In the genomic region with DNA sequence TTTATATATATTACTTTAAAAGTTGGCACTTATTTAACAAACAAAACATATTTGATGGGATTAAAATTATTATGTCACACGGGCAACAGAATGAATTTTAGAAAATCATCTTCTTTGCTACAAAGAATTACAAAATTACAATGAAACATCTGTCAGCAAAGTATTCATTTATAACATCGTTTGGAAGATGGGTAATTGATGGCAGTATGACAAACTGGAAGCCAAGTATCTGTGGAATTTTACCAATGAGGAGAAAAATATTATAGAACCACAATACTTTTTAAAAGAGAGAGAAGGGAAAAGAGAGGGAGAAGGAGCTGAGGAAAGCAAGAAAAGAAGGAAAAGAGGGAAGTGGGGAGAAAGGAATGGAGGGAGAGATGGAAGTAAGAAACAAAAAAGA, we compare ENCODE assay signal across 17 cellular contexts.
DNase-seq lines count a peak whose midpoint lies in the region; ATAC-seq and TF ChIP-seq lines count a peak whose summit lies in the region.
"Had no signal": no experiment of that assay in that cellular context is flagged by ENCODE, and none has a peak within 500 bp of the region (broad histone marks: within the 10 kb centered on the region; RNA-seq: fewer than 3 reads in every experiment).

No MANE protein-coding gene starts in this region.

- H3K9me3 Mint-ChIP-seq in nephron progenitor cell, result no peaks in the 10 kb centered on the region

- DNase-seq in AG20443 (ENCODE audit: low spot score), result peak; percentile 11
- no peak for DNase-seq in GM23248
- no peak for DNase-seq in mesenchymal stem cell
- DNase-seq in DMS 273 (lab: John Stamatoyannopoulos, UW; ENCODE audit: unreplicated experiment), result no peak
- no peak for DNase-seq in nephron progenitor cell
- DNase-seq: BE2C; C1 segment of cervical spinal cord; CD4-positive, CD25-positive, alpha-beta regulatory T cell; CD8-positive, alpha-beta memory T cell; COR-L47; DMS153; DMS79; GDM1; H9; KG1 had no signal

- H2AK5ac ChIP-seq in mesenchymal stem cell (ENCODE audit: low read length, severe bottlenecking), result no peak overlapping the region

- H3K4me1 Mint-ChIP-seq in nephron progenitor cell, result peaks cover 36% of the 10 kb centered on the region
- H3K4me1 Mint-ChIP-seq: CD4-positive, CD25-positive, alpha-beta regulatory T cell; CD8-positive, alpha-beta memory T cell had no signal

- H3K27ac Mint-ChIP-seq in nephron progenitor cell, result no peak overlapping the region
- H3K27ac Mint-ChIP-seq: CD4-positive, CD25-positive, alpha-beta regulatory T cell; CD8-positive, alpha-beta memory T cell; H9 had no signal

- H2BK120ac ChIP-seq in mesenchymal stem cell (ENCODE audit: low read depth, low read length), result no peak overlapping the region

- H3K27ac ChIP-seq in GM23248 (0 out of 2 replicates have a peak overlapping the region, but pooled peaks have one; percentile 2), mesenchymal stem cell (ENCODE audit: low read length, poor library complexity, severe bottlenecking) (no peak overlapping the region)
- H3K27ac ChIP-seq: A549 had no signal

- no peak overlapping the region for H3K4ac ChIP-seq in mesenchymal stem cell (ENCODE audit: low read depth in 1 of 2, low read length in 2 of 2)

- no peak for TF ChIP-seq CTCF in nephron progenitor cell (IDR thresholded peaks at IDR 0.05)

- H3K9me3 ChIP-seq in GM23248 (ENCODE audit: low read depth), result no peaks in the 10 kb centered on the region
- H3K9me3 ChIP-seq in mesenchymal stem cell (ENCODE audit: control insufficient read depth, low read length), result no peaks in the 10 kb centered on the region
- H3K9me3 ChIP-seq: BE2C had no signal

- H3K9me2 ChIP-seq in GM23248 (ENCODE audit: insufficient read depth), result no peaks in the 10 kb centered on the region

- H3F3A ChIP-seq in GM23248 (ENCODE audit: insufficient read depth), result no peaks in the 10 kb centered on the region

- H3K4me2 ChIP-seq in GM23248 (ENCODE audit: unreplicated experiment), result peak overlapping the region; percentile 17
- no peak overlapping the region for H3K4me2 ChIP-seq in mesenchymal stem cell (ENCODE audit: low read length, poor library complexity, severe bottlenecking)
- H3K4me2 ChIP-seq: A549 had no signal

- H2AFZ ChIP-seq in GM23248, result peak overlapping the region; percentile 55
- no peak overlapping the region for H2AFZ ChIP-seq in mesenchymal stem cell (ENCODE audit: low read depth, low read length)

- no peaks in the 10 kb centered on the region for H3K36me3 ChIP-seq in GM23248 (ENCODE audit: low read depth)
- no peaks in the 10 kb centered on the region for H3K36me3 ChIP-seq in mesenchymal stem cell (ENCODE audit: control insufficient read depth in 1 of 2, insufficient read depth in 2 of 2, low read depth in 1 of 2, low read length in 2 of 2)
- H3K36me3 ChIP-seq: BE2C had no signal

- H2BK12ac ChIP-seq in mesenchymal stem cell (ENCODE audit: low read length in 2 of 2), result no peak overlapping the region

- no peak overlapping the region for H4K91ac ChIP-seq in mesenchymal stem cell (ENCODE audit: low read length)

- H3K27me3 Mint-ChIP-seq in nephron progenitor cell (ENCODE audit: low read depth, poor library complexity), result peaks cover 3% of the 10 kb centered on the region
- H3K27me3 Mint-ChIP-seq: CD4-positive, CD25-positive, alpha-beta regulatory T cell; CD8-positive, alpha-beta memory T cell had no signal

- in situ Hi-C loops in GM23248 (cut with MboI), result no loop called here

- no peak overlapping the region for H3K4me3 Mint-ChIP-seq in nephron progenitor cell
- H3K4me3 Mint-ChIP-seq: CD4-positive, CD25-positive, alpha-beta regulatory T cell; CD8-positive, alpha-beta memory T cell; H9 had no signal

- H4K20me1 ChIP-seq in GM23248 (ENCODE audit: insufficient read depth), result no peaks in the 10 kb centered on the region

- WGBS in GM23248 (ENCODE audit: low coverage in 1 of 2, low lambda C conversion rate in 2 of 2, missing lambda C conversion rate in 2 of 2), 2 experiments, result 8% methylated on average over 2 of the region's 2 CpGs
- no CpG with 5 or more reads among the region's 2 CpGs for WGBS in mesenchymal stem cell

- no peaks in the 10 kb centered on the region for H3K79me1 ChIP-seq in mesenchymal stem cell (replicated peaks; ENCODE audit: low read length, poor library complexity, severe bottlenecking)

- ATAC-seq in HG03280 (IDR thresholded peaks at IDR 0.05; ENCODE audit: unreplicated experiment), result no peak
- ATAC-seq: A549 had no signal

- H3K9ac ChIP-seq in GM23248 (no peak overlapping the region), mesenchymal stem cell (ENCODE audit: low read length) (peak overlapping the region; percentile 21)

- no peak overlapping the region for H3K23ac ChIP-seq in mesenchymal stem cell (ENCODE audit: low read length in 2 of 2)

- no peaks in the 10 kb centered on the region for H3K36me3 Mint-ChIP-seq in nephron progenitor cell (ENCODE audit: low read depth)
- H3K36me3 Mint-ChIP-seq: CD4-positive, CD25-positive, alpha-beta regulatory T cell had no signal

- H3K18ac ChIP-seq in mesenchymal stem cell (ENCODE audit: low read depth in 1 of 2, low read length in 2 of 2), result no peak overlapping the region

- H3K14ac ChIP-seq in mesenchymal stem cell (ENCODE audit: low read length in 2 of 2), result no peak overlapping the region

- no peaks in the 10 kb centered on the region for H3K79me2 ChIP-seq in GM23248 (ENCODE audit: insufficient read depth)

- peaks cover 17% of the 10 kb centered on the region for H3K4me1 ChIP-seq in GM23248 (ENCODE audit: insufficient read depth)
- no peaks in the 10 kb centered on the region for H3K4me1 ChIP-seq in mesenchymal stem cell (ENCODE audit: control insufficient read depth, insufficient read depth, low read depth, low read length)

- no peak overlapping the region for H4K8ac ChIP-seq in mesenchymal stem cell (ENCODE audit: low read length)

- H3K4me3 ChIP-seq in GM23248 (peak overlapping the region; percentile 10; the same call in 1 of the 2 replicates), mesenchymal stem cell (ENCODE audit: insufficient read depth in 1 of 2, low read depth in 1 of 2, low read length in 2 of 2) (no peak overlapping the region)
- H3K4me3 ChIP-seq: A549 had no signal

- no peak overlapping the region for H2BK5ac ChIP-seq in mesenchymal stem cell (ENCODE audit: low read depth, low read length, poor library complexity, severe bottlenecking)

- H3K27me3 ChIP-seq in GM23248 (replicated peaks; ENCODE audit: insufficient read depth) (no peaks in the 10 kb centered on the region), mesenchymal stem cell (ENCODE audit: control insufficient read depth in 1 of 2, insufficient read depth in 1 of 2, low read length in 2 of 2) (no peaks in the 10 kb centered on the region)
- H3K27me3 ChIP-seq: BE2C had no signal

- H2BK15ac ChIP-seq in mesenchymal stem cell (ENCODE audit: low read depth, poor library complexity, severe bottlenecking), result no peak overlapping the region
